Comparison of ENCODE assay signal across 25 cellular contexts in genomic region chr4:123517971-123518370, GRCh38.
"Had no signal": no experiment of that assay in that cellular context is flagged by ENCODE, and none has a peak within 500 bp of the region (broad histone marks: within the 10 kb centered on the region; RNA-seq: fewer than 3 reads in every experiment).

No MANE protein-coding gene starts in this region.

- H3K36me3 Mint-ChIP-seq: immature natural killer cell, memory B cell, mesothelial cell of epicardium, natural killer cell had no signal

- H3K4me1 Mint-ChIP-seq: immature natural killer cell, memory B cell, natural killer cell had no signal

- DNase-seq: colonic mucosa; dermis blood vessel endothelial cell; endodermal cell; erythroblast; foreskin keratinocyte; immature natural killer cell; kidney; left cardiac atrium; left ventricle myocardium inferior; lower lobe of right lung; natural killer cell; nucleus accumbens; ovary; right cardiac atrium; small intestine; stimulated activated CD4-positive, alpha-beta T cell treated with anti-CD3 and anti-CD28 coated beads, Interleukin-12 subunit alpha, Interleukin-12 subunit beta, amount 100 ng/mL, for 4 hours; stimulated activated naive CD4-positive, alpha-beta T cell; stomach; substantia nigra; transverse colon had no signal

- FAIRE-seq: endothelial cell of umbilical vein, kidney had no signal

- H3K27ac ChIP-seq: colonic mucosa, foreskin keratinocyte, left ventricle myocardium inferior, lower lobe of right lung, neural progenitor cell, ovary, stomach, thoracic aorta, transverse colon had no signal

- H3K4me2 ChIP-seq: neural progenitor cell had no signal

- H3K4me3 ChIP-seq: colonic mucosa, left ventricle myocardium inferior, lower lobe of right lung, neural progenitor cell, ovary, stomach, thoracic aorta, transverse colon had no signal

- H3K9ac ChIP-seq: neural progenitor cell had no signal

- H3K9me3 ChIP-seq: colonic mucosa, left ventricle myocardium inferior, lower lobe of right lung, ovary, stomach, thoracic aorta, transverse colon had no signal

- H3K27ac Mint-ChIP-seq: endodermal cell, immature natural killer cell, memory B cell, mesothelial cell of epicardium, natural killer cell, neural progenitor cell had no signal

- H3K4me1 ChIP-seq: colonic mucosa, foreskin keratinocyte, left ventricle myocardium inferior, lower lobe of right lung, transverse colon had no signal

- H3K27me3 ChIP-seq: colonic mucosa, foreskin keratinocyte, neural progenitor cell, ovary, stomach, transverse colon had no signal

- H3K36me3 ChIP-seq: colonic mucosa, left ventricle myocardium inferior, lower lobe of right lung, neural progenitor cell, ovary, stomach, thoracic aorta, transverse colon had no signal

- H2AFZ ChIP-seq: neural progenitor cell had no signal

- H3K4me3 Mint-ChIP-seq: endodermal cell, immature natural killer cell, memory B cell, mesothelial cell of epicardium, natural killer cell, neural progenitor cell had no signal

- H3K9me3 Mint-ChIP-seq: endodermal cell, immature natural killer cell, memory B cell, mesothelial cell of epicardium, natural killer cell had no signal
